9 cellular contexts compared by ENCODE assay signal in genomic region chr11:8087185-8087584, GRCh38. TPM values are rescaled to one million over a fixed set of nuclear protein-coding genes. Genes with fewer than 3 reads are reported as not detected.
DNase-seq lines count a peak whose midpoint lies in the region; ATAC-seq, FAIRE-seq and TF ChIP-seq lines count a peak whose summit lies in the region.
"Had no signal": no experiment of that assay in that cellular context is flagged by ENCODE, and none has a peak within 500 bp of the region (broad histone marks: within the 10 kb centered on the region; RNA-seq: fewer than 3 reads in every experiment).

No MANE protein-coding gene starts in this region.

- no peaks in the 10 kb centered on the region for H3K9me3 ChIP-seq in BLaER1 treated with 17β-estradiol and CSF1 and Interleukin-3, amounts not matched to agents 10 nM and 100 nM (replicated peaks in 1 of 11)
- H3K9me3 ChIP-seq in keratinocyte (ENCODE audit: control insufficient read depth, low read depth, low read length), result no peaks in the 10 kb centered on the region

- peak in 2 of 3 experiments; percentile 16 to 39 for TF ChIP-seq CTCF in keratinocyte (optimal IDR thresholded peaks at IDR 0.05 in 1 of 3, IDR thresholded peaks at IDR 0.05 in 1 of 3, conservative IDR thresholded peaks at IDR 0.05 in 1 of 3; ENCODE audit: extremely low read depth in 1 of 3, insufficient read depth in 2 of 3, low read length in 3 of 3)
- no peak for TF ChIP-seq CTCF in GM13976 (IDR thresholded peaks at IDR 0.05; ENCODE audit: borderline replicate concordance, control extremely low read depth, extremely low read depth, insufficient read depth, missing control alignments)

- H3K4me1 ChIP-seq in BLaER1 treated with 17β-estradiol and CSF1 and Interleukin-3, amounts not matched to agents 10 nM and 100 nM, result peaks cover 0 to 86% (median 73%) of the 10 kb centered on the region in 10 experiments; a peak in 15 of 20 replicates
- H3K4me1 ChIP-seq in keratinocyte (ENCODE audit: control insufficient read depth, extremely low read depth, insufficient read depth, low read length), result peaks cover 5% of the 10 kb centered on the region

- in situ Hi-C loops in GM13976 (cut with MboI; ENCODE audit: low sequenced_read_pairs, unreplicated experiment), result no loop called here

- H3K27me3 ChIP-seq in BLaER1 treated with 17β-estradiol and CSF1 and Interleukin-3, amounts not matched to agents 10 nM and 100 nM, result no peaks in the 10 kb centered on the region
- no peaks in the 10 kb centered on the region for H3K27me3 ChIP-seq in keratinocyte (ENCODE audit: control insufficient read depth, extremely low read depth, insufficient read depth, low read length)

- H3K27ac ChIP-seq in BLaER1 treated with 17β-estradiol and CSF1 and Interleukin-3, amounts not matched to agents 10 nM and 100 nM, result no peak overlapping the region
- no peak overlapping the region for H3K27ac ChIP-seq in keratinocyte (ENCODE audit: control insufficient read depth, insufficient read depth, low read length)

- ATAC-seq in GM21619 (IDR thresholded peaks at IDR 0.05; ENCODE audit: unreplicated experiment) (peak; percentile 63), SK-N-SH treated with all-trans-retinoic acid at 6 μM for 48 hours (peak; percentile 5; the same call in 1 of the 3 replicates)

- no peaks in the 10 kb centered on the region for H3K9me1 ChIP-seq in keratinocyte (ENCODE audit: control insufficient read depth, extremely low read depth, insufficient read depth, low read length)

- H3K79me2 ChIP-seq in keratinocyte (ENCODE audit: control insufficient read depth, insufficient read depth, low read length), result no peaks in the 10 kb centered on the region

- no peaks in the 10 kb centered on the region for H3K36me3 ChIP-seq in BLaER1 treated with 17β-estradiol and CSF1 and Interleukin-3, amounts not matched to agents 10 nM and 100 nM
- no peaks in the 10 kb centered on the region for H3K36me3 ChIP-seq in keratinocyte (ENCODE audit: control insufficient read depth in 2 of 2, extremely low read depth in 1 of 2, insufficient read depth in 2 of 2, low read length in 2 of 2)

- H3K4me2 ChIP-seq in BLaER1 treated with 17β-estradiol and CSF1 and Interleukin-3, amounts not matched to agents 10 nM and 100 nM, result peak overlapping the region in 8 of 11 experiments; percentile 26 to 86 (median 52); a peak in 14 of 22 replicates
- H3K4me2 ChIP-seq in keratinocyte (ENCODE audit: control insufficient read depth, extremely low read depth, insufficient read depth, low read depth, low read length), result no peak overlapping the region

- no peak overlapping the region for H3K9ac ChIP-seq in BLaER1 treated with 17β-estradiol and CSF1 and Interleukin-3, amounts not matched to agents 10 nM and 100 nM
- no peak overlapping the region for H3K9ac ChIP-seq in keratinocyte (ENCODE audit: control insufficient read depth, extremely low read depth, insufficient read depth, low read length)

- DNase-seq in keratinocyte (ENCODE audit: low read depth, low spot score) (no peak), NOMO-1 treated with dmso at 0.1 percent for 144 hours (lab: John Stamatoyannopoulos, UW; ENCODE audit: unreplicated experiment) (no peak), GM13976 (ENCODE audit: low spot score) (no peak)
- no peak for DNase-seq in activated effector memory CD4-positive, alpha-beta T cell treated with Interleukin-2 at 50 U/mL for 16 hours
- DNase-seq in effector CD8-positive, alpha-beta T cell (lab: John Stamatoyannopoulos, UW), result no peak
- DNase-seq: NCI-H1092 had no signal

- H2AFZ ChIP-seq in keratinocyte (ENCODE audit: control insufficient read depth, low read length), result no peak overlapping the region

- H4K20me1 ChIP-seq in BLaER1 treated with 17β-estradiol and CSF1 and Interleukin-3, amounts not matched to agents 10 nM and 100 nM, result peaks cover 0 to 50% (median 0%) of the 10 kb centered on the region in 11 experiments; a peak in 9 of 22 replicates
- H4K20me1 ChIP-seq in keratinocyte (ENCODE audit: control insufficient read depth, extremely low read depth, insufficient read depth, low read length), result no peaks in the 10 kb centered on the region

- no peak overlapping the region for H3K4me3 ChIP-seq in BLaER1 treated with 17β-estradiol and CSF1 and Interleukin-3, amounts not matched to agents 10 nM and 100 nM
- H3K4me3 ChIP-seq in keratinocyte (ENCODE audit: control insufficient read depth in 2 of 3, extremely low read depth in 1 of 3, insufficient read depth in 2 of 3, low read depth in 1 of 3, low read length in 3 of 3), result no peak overlapping the region

- dilution Hi-C loops in keratinocyte (cut with MboI; ENCODE audit: extremely low pct_ligation_motif_present, low sequenced_read_pairs), result no loop called here

- no peak for FAIRE-seq in keratinocyte (lab: Jason Lieb, UNC)

TF ChIP-seq in SK-N-SH treated with all-trans-retinoic acid at 6 μM for 48 hours, 23 proteins besides CTCF, POLR2A, EP300 and RAD21:
- no peak for TF ChIP-seq PPARA (CRISPR knock-in tag; IDR thresholded peaks at IDR 0.05; ENCODE audit: borderline replicate concordance)

RNA-seq across cellular contexts. Expression of gene TUB, which starts 6.2 kb away (rescaled TPM):
- 0.40 to 0.97 TPM (median 0.84 TPM) in 3 replicates for polyA plus RNA-seq in keratinocyte
- polyA plus RNA-seq in keratinocyte (2011; ENCODE audit: low read depth), result 0.10 TPM
- 0.45 and 0.55 TPM in 2 replicates for polyA plus RNA-seq in keratinocyte (2011; cell fraction: cytosol; rRNA removed)
- polyA plus RNA-seq in keratinocyte (2011; cell fraction: nucleus; rRNA removed), result 0.92 and 1.1 TPM in 2 replicates
- polyA plus RNA-seq in keratinocyte (2012; ENCODE audit: low replicate concordance), result 0.14 and 0.87 TPM in 2 replicates
- 0.53 to 2.0 TPM (median 0.83 TPM) in 3 replicates for polyA minus RNA-seq in keratinocyte
- polyA minus RNA-seq in keratinocyte (2011; cell fraction: cytosol; rRNA and poly(A)+ RNA removed), result 1.3 TPM
- 0.32 and 0.62 TPM in 2 replicates for polyA minus RNA-seq in keratinocyte (2011; cell fraction: nucleus; rRNA and poly(A)+ RNA removed)
